8 cellular contexts compared by ENCODE assay signal in the genomic region with DNA sequence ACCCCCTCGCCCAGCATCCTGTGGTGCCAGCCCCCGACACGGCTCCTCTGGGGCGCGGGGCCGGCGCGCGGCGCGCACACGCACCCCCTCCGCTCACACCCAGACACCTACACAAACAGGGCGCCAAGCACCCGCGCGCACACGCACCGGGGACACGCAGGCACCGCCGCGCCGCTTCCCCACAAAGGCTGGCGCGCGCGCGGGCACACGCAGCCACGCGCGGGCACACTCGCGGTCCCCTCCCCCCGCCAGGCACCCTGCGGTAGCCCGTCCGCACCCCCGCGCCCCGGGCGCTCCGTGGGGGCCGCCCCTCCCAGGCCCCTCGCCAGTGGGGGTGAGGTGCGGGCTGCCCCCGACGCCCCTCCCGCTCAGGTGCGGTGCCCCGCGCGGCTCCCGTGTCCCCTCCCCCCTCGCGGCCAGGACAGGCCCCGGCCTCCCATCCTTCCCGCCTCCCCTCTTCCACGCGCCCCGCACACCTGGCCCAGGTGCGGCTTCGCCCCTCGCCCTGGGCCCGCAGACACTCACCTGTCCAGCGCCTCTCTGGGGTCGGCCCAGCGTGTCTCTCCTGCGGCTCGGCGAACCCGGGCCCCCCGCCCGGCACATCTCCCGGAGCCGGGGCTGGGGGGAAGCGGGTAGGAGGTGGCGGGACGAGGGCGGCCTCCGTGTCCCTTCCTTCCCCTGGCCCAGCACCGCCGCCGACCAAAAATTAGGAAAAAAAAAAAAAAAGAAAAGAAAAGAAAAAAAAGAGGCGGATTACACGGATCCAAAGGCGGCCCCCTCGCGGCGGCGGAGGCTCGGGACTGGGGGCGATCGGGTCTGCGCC. TPM values are rescaled to one million over a fixed set of nuclear protein-coding genes. Genes with fewer than 3 reads are reported as not detected.
DNase-seq lines count a peak whose midpoint lies in the region; ATAC-seq and TF ChIP-seq lines count a peak whose summit lies in the region.
"Not testable (repeated sequence)": the region's sequence is repeated elsewhere in the genome, so short reads cannot be mapped to it uniquely, and the experiment has no call there.

A gene (minus strand): TSS at position 710 of the 823 bp plus-strand sequence. CDS start 22,567 bp downstream, outside the sequence.

- H3K9me3 ChIP-seq in BLaER1 treated with 17β-estradiol and CSF1 and Interleukin-3, amounts not matched to agents 10 nM and 100 nM (replicated peaks in 1 of 11); adipocyte (ENCODE audit: control insufficient read depth, low read length); left lung; osteoblast (ENCODE audit: low read depth, low read length); stomach smooth muscle (ENCODE audit: control insufficient read depth in 2 of 2, low read length in 2 of 2): not testable (repeated sequence)

- not testable (repeated sequence) for TF ChIP-seq CTCF in left lung (IDR thresholded peaks at IDR 0.05); osteoblast (IDR thresholded peaks at IDR 0.05; ENCODE audit: extremely low read depth, low read depth, low read length)

- H2AFZ ChIP-seq in osteoblast (ENCODE audit: low read length), result peak within 1 kb of the TSS; percentile 89

- H3K4me1 Mint-ChIP-seq in IgD-negative memory B cell, result not testable (repeated sequence)

- peaks cover 0 to 52% (median 43%) of the 10 kb centered on the region in 11 experiments; a peak in 18 of 22 replicates for H4K20me1 ChIP-seq in BLaER1 treated with 17β-estradiol and CSF1 and Interleukin-3, amounts not matched to agents 10 nM and 100 nM
- not testable (repeated sequence) for H4K20me1 ChIP-seq in osteoblast (ENCODE audit: insufficient read depth, low read length)

- H3K27ac ChIP-seq in BLaER1 treated with 17β-estradiol and CSF1 and Interleukin-3, amounts not matched to agents 10 nM and 100 nM, result peak within 1 kb of the TSS; percentile 67 to 90 (median 83); a peak in 21 of 22 replicates
- peak within 1 kb of the TSS; percentile 44 to 58 for H3K27ac ChIP-seq in left lung
- not testable (repeated sequence) for H3K27ac ChIP-seq in osteoblast (ENCODE audit: low read depth, low read length); stomach smooth muscle (ENCODE audit: low read length)

- peaks cover 38 to 62% (median 51%) of the 10 kb centered on the region in 11 experiments for H3K27me3 ChIP-seq in BLaER1 treated with 17β-estradiol and CSF1 and Interleukin-3, amounts not matched to agents 10 nM and 100 nM
- H3K27me3 ChIP-seq in adipocyte (replicated peaks; ENCODE audit: control insufficient read depth, insufficient read depth, low read length); stomach smooth muscle (ENCODE audit: control insufficient read depth in 1 of 2, insufficient read depth in 2 of 2, low read length in 2 of 2): not testable (repeated sequence)
- H3K27me3 ChIP-seq in left lung (peaks cover 0 to 73% of the 10 kb centered on the region in 2 donors), osteoblast (ENCODE audit: insufficient read depth, low read length) (peaks cover 29% of the 10 kb centered on the region)

- not testable (repeated sequence) for H3K36me3 ChIP-seq in BLaER1 treated with 17β-estradiol and CSF1 and Interleukin-3, amounts not matched to agents 10 nM and 100 nM; adipocyte (ENCODE audit: control insufficient read depth, insufficient read depth, low read length, severe bottlenecking); left lung; osteoblast (ENCODE audit: insufficient read depth, low read length); stomach smooth muscle (ENCODE audit: control insufficient read depth in 2 of 2, insufficient read depth in 2 of 2, low read length in 2 of 2)

- intact Hi-C loops in T-helper 2 cell treated with Interferon-gamma antibody and Interleukin-4, amounts not matched to agents 100 ng/mL and 5 ng/mL, for 36 hours (cut with micrococcal nuclease), result loop anchor here (2.0 to 10.0 kb wide), 2 partner anchors 69 to 279 kb away; a partner anchor contains a TSS
- intact Hi-C loops in left lung (cut with DNase I), result not testable (repeated sequence)

- H3K27me3 Mint-ChIP-seq in IgD-negative memory B cell, result peaks cover 50% of the 10 kb centered on the region

- H3K4me2 ChIP-seq in BLaER1 treated with 17β-estradiol and CSF1 and Interleukin-3, amounts not matched to agents 10 nM and 100 nM, result peak within 1 kb of the TSS; percentile 86 to 92 (median 91)
- peak within 1 kb of the TSS; percentile 84 for H3K4me2 ChIP-seq in osteoblast (ENCODE audit: insufficient read depth, low read length)

- H3K9ac ChIP-seq in BLaER1 treated with 17β-estradiol and CSF1 and Interleukin-3, amounts not matched to agents 10 nM and 100 nM, result peak within 1 kb of the TSS; percentile 75 to 85 (median 82)
- H3K9ac ChIP-seq in adipocyte (ENCODE audit: low read length), result peak within 1 kb of the TSS; percentile 78
- H3K9ac ChIP-seq in stomach smooth muscle (ENCODE audit: low read length in 2 of 2), result peak within 1 kb of the TSS; percentile 22 to 47

- peak within 1 kb of the TSS; percentile 73 to 94 (median 78) for H3K27ac Mint-ChIP-seq in IgD-negative memory B cell

- H3K36me3 Mint-ChIP-seq in IgD-negative memory B cell, result not testable (repeated sequence)

- not testable (repeated sequence) for H3K79me2 ChIP-seq in osteoblast (ENCODE audit: insufficient read depth, low read length)

- peak within 1 kb of the TSS; percentile 84 to 98 (median 90) for H3K4me3 Mint-ChIP-seq in IgD-negative memory B cell

- H3K4me1 ChIP-seq in BLaER1 treated with 17β-estradiol and CSF1 and Interleukin-3, amounts not matched to agents 10 nM and 100 nM, result peaks cover 26 to 63% (median 54%) of the 10 kb centered on the region in 10 experiments; a peak in 19 of 20 replicates
- H3K4me1 ChIP-seq in adipocyte (ENCODE audit: control insufficient read depth, insufficient read depth, low read length); osteoblast (ENCODE audit: insufficient read depth, low read length); stomach smooth muscle (ENCODE audit: control insufficient read depth, insufficient read depth, low read length): not testable (repeated sequence)
- peaks cover 0 to 15% of the 10 kb centered on the region in 2 donors for H3K4me1 ChIP-seq in left lung

- peak within 1 kb of the TSS; percentile 60 to 80 (median 73) for H3K4me3 ChIP-seq in BLaER1 treated with 17β-estradiol and CSF1 and Interleukin-3, amounts not matched to agents 10 nM and 100 nM
- peak within 1 kb of the TSS; percentile 79 for H3K4me3 ChIP-seq in adipocyte (ENCODE audit: low read length)
- peak within 1 kb of the TSS; percentile 43 to 50 for H3K4me3 ChIP-seq in left lung
- peak within 1 kb of the TSS; percentile 69 for H3K4me3 ChIP-seq in osteoblast (ENCODE audit: insufficient read depth, low read length)
- H3K4me3 ChIP-seq in stomach smooth muscle (ENCODE audit: low read length in 2 of 2), result peak within 1 kb of the TSS; percentile 66 to 74

- ATAC-seq in esophagus mucosa, result peak; percentile 1
- not testable (repeated sequence) for ATAC-seq in left lung

- H3K9me3 Mint-ChIP-seq in IgD-negative memory B cell, result not testable (repeated sequence)

- DNase-seq in adipocyte (ENCODE audit: low read depth), result peak; percentile 42
- DNase-seq in left lung, result not testable (repeated sequence)
- peak; percentile 37 for DNase-seq in osteoblast (ENCODE audit: insufficient read length, low spot score, missing footprints)

RNA-seq across cellular contexts. Expression of the gene that starts here (rescaled TPM):
- polyA plus RNA-seq in IgD-negative memory B cell, result 0.11 TPM
- 8.4 and 11.0 TPM in 2 replicates for total RNA-seq in T-helper 2 cell treated with Interferon-gamma antibody and Interleukin-4, amounts not matched to agents 100 ng/mL and 5 ng/mL, for 36 hours
- total RNA-seq in esophagus mucosa (5.5 TPM), left lung (10 to 100 TPM; 26.4 to 26.7 TPM), osteoblast (2.5 and 2.9 TPM in 2 replicates)
